4 cellular contexts compared by ENCODE assay signal in the genomic region with DNA sequence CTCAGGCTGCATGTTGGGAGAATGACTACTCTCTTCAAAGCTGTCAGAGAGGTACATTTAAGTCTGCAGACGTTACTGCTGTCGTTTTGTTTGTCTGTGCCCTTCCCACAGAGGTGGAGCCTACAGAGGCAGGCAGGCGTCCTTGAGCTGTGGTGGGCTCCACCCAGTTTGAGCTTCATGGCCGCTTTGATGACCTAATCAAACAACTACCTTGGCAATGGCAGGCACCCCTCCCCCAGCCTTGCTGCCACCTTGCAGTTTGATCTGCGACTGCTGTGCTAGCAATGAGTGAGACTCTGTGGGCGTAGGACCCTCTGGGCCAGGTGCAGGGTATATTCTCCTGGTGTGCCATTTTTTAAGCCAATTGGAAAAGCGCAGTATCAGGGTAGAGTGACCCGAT.
A peak's percentile ranks its signal among the peaks of the same experiment; 100 is the strongest.
DNase-seq lines count a peak whose midpoint lies in the region; ATAC-seq, FAIRE-seq and TF ChIP-seq lines count a peak whose summit lies in the region.
"Not testable (repeated sequence)": the region's sequence is repeated elsewhere in the genome, so short reads cannot be mapped to it uniquely, and the experiment has no call there.

No MANE protein-coding gene starts in this region.

- 0 out of 2 replicates have a peak overlapping the region, but pooled peaks have one; percentile 39 for H3K4me2 ChIP-seq in HepG2 (ENCODE audit: low read depth, low read length)

- peak; percentile 16 for DNase-seq in NCI-H748 (lab: John Stamatoyannopoulos, UW; ENCODE audit: unreplicated experiment)
- DNase-seq in HepG2 (ENCODE audit: low spot score) = peak; percentile 30
- peak; percentile 54 for DNase-seq in posterior vena cava (ENCODE audit: low spot score)
- peak; percentile 40 for DNase-seq in spleen

- TF ChIP-seq CTCF in HepG2 (CRISPR knock-in tag; IDR thresholded peaks at IDR 0.05); spleen (IDR thresholded peaks at IDR 0.05 in 8 of 11, conservative IDR thresholded peaks at IDR 0.05 in 3 of 11): not testable (repeated sequence)

- H3K4me3 ChIP-seq in HepG2 (replicated peaks in 1 of 3; ENCODE audit: insufficient read depth in 1 of 3, low read depth in 2 of 3, low read length in 3 of 3); spleen: not testable (repeated sequence)

- not testable (repeated sequence) for H4K20me1 ChIP-seq in HepG2 (ENCODE audit: insufficient read depth, low read length)

- H3K36me3 ChIP-seq in HepG2 (replicated peaks in 1 of 2; ENCODE audit: control insufficient read depth in 1 of 2, insufficient read depth in 2 of 2, low read length in 2 of 2); spleen: not testable (repeated sequence)

- H3K9ac ChIP-seq in HepG2 (ENCODE audit: insufficient read depth, low read depth, low read length) = not testable (repeated sequence)

- not testable (repeated sequence) for TF ChIP-seq EP300 in HepG2 (IDR thresholded peaks at IDR 0.05; ENCODE audit: low read depth in 2 of 2, low read length in 2 of 2); HepG2 (CRISPR knock-in tag; IDR thresholded peaks at IDR 0.05; ENCODE audit: borderline replicate concordance)

- POLR2A ChIA-PET in HepG2 (lab: Yijun Ruan, JAX) = not testable (repeated sequence)

- H3K27ac ChIP-seq in HepG2 (ENCODE audit: extremely low read length, insufficient read depth, low read length); spleen: not testable (repeated sequence)

- not testable (repeated sequence) for H3K4me1 ChIP-seq in HepG2 (ENCODE audit: insufficient read depth, low read length); spleen

- 32% methylated on average over 3 of the region's 8 CpGs for WGBS in HepG2 (ENCODE audit: low lambda C conversion rate)
- 83 to 95% (median 91%) methylated on average over 5 to 8 of the region's 8 CpGs; no CpG with 5 or more reads in 1 of the 5 donors for WGBS in spleen, 5 donors

- not testable (repeated sequence) for FAIRE-seq in HepG2 (lab: Jason Lieb, UNC)

- H3K79me2 ChIP-seq in HepG2 (ENCODE audit: insufficient read depth, low read length) = not testable (repeated sequence)

- intact Hi-C loops in HepG2 (cut with micrococcal nuclease; ENCODE audit: unreplicated experiment); posterior vena cava (cut with DNase I); spleen (cut with DNase I; ENCODE audit: low total_unique reads): not testable (repeated sequence)

- H3K9me3 ChIP-seq in HepG2 (ENCODE audit: low read length) = not testable (repeated sequence)
- peaks cover 0 to 60% (median 26%) of the 10 kb centered on the region in 8 donors for H3K9me3 ChIP-seq in spleen

- not testable (repeated sequence) for TF ChIP-seq POLR2A in HepG2 (IDR thresholded peaks at IDR 0.05; ENCODE audit: insufficient read depth in 1 of 2, low read depth in 2 of 2, low read length in 2 of 2); spleen (IDR thresholded peaks at IDR 0.05)

- not testable (repeated sequence) for TF ChIP-seq RAD21 in HepG2 (CRISPR knock-in tag; IDR thresholded peaks at IDR 0.05)

- not testable (repeated sequence) for BruUV-seq in HepG2 (replicated peaks; lab: Mats Ljungman, UMichigan)

- peak; percentile 44; the same call in 2 of the 3 replicates for ATAC-seq in HepG2

- in situ Hi-C loops in HepG2 (cut with HindIII; ENCODE audit: extremely low pct_ligation_motif_present, low pct_unique_long_range_greater_than_20kb) = not testable (repeated sequence)

- not testable (repeated sequence) for H3K27me3 ChIP-seq in HepG2 (ENCODE audit: control insufficient read depth in 1 of 2, insufficient read depth in 2 of 2, low read length in 2 of 2); spleen (replicated peaks in 1 of 7)

- H2AFZ ChIP-seq in HepG2 (ENCODE audit: low read length) = not testable (repeated sequence)

- CTCF ChIA-PET in HepG2 (lab: Yijun Ruan, JAX; ENCODE audit: low intra/inter-chr PET ratio, low total read pairs) = not testable (repeated sequence)

TF ChIP-seq in HepG2, 621 proteins besides CTCF, POLR2A, EP300 and RAD21:
- TF ChIP-seq, protein P1, sequence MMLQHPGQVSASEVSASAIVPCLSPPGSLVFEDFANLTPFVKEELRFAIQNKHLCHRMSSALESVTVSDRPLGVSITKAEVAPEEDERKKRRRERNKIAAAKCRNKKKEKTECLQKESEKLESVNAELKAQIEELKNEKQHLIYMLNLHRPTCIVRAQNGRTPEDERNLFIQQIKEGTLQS (CRISPR knock-in tag; IDR thresholded peaks at IDR 0.05) = peak; percentile 39; the same call in 1 of the 2 replicates
- TF ChIP-seq, protein P2, sequence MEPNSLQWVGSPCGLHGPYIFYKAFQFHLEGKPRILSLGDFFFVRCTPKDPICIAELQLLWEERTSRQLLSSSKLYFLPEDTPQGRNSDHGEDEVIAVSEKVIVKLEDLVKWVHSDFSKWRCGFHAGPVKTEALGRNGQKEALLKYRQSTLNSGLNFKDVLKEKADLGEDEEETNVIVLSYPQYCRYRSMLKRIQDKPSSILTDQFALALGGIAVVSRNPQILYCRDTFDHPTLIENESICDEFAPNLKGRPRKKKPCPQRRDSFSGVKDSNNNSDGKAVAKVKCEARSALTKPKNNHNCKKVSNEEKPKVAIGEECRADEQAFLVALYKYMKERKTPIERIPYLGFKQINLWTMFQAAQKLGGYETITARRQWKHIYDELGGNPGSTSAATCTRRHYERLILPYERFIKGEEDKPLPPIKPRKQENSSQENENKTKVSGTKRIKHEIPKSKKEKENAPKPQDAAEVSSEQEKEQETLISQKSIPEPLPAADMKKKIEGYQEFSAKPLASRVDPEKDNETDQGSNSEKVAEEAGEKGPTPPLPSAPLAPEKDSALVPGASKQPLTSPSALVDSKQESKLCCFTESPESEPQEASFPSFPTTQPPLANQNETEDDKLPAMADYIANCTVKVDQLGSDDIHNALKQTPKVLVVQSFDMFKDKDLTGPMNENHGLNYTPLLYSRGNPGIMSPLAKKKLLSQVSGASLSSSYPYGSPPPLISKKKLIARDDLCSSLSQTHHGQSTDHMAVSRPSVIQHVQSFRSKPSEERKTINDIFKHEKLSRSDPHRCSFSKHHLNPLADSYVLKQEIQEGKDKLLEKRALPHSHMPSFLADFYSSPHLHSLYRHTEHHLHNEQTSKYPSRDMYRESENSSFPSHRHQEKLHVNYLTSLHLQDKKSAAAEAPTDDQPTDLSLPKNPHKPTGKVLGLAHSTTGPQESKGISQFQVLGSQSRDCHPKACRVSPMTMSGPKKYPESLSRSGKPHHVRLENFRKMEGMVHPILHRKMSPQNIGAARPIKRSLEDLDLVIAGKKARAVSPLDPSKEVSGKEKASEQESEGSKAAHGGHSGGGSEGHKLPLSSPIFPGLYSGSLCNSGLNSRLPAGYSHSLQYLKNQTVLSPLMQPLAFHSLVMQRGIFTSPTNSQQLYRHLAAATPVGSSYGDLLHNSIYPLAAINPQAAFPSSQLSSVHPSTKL (CRISPR knock-in tag; IDR thresholded peaks at IDR 0.05) = peak; percentile 39; the same call in 1 of the 2 replicates
- TF ChIP-seq SOX6 (IDR thresholded peaks at IDR 0.05) = not testable (repeated sequence)
- peak; percentile 14; the same call in 1 of the 2 replicates for TF ChIP-seq SOX6 (CRISPR knock-in tag; IDR thresholded peaks at IDR 0.05)
- TF ChIP-seq, protein P3, sequence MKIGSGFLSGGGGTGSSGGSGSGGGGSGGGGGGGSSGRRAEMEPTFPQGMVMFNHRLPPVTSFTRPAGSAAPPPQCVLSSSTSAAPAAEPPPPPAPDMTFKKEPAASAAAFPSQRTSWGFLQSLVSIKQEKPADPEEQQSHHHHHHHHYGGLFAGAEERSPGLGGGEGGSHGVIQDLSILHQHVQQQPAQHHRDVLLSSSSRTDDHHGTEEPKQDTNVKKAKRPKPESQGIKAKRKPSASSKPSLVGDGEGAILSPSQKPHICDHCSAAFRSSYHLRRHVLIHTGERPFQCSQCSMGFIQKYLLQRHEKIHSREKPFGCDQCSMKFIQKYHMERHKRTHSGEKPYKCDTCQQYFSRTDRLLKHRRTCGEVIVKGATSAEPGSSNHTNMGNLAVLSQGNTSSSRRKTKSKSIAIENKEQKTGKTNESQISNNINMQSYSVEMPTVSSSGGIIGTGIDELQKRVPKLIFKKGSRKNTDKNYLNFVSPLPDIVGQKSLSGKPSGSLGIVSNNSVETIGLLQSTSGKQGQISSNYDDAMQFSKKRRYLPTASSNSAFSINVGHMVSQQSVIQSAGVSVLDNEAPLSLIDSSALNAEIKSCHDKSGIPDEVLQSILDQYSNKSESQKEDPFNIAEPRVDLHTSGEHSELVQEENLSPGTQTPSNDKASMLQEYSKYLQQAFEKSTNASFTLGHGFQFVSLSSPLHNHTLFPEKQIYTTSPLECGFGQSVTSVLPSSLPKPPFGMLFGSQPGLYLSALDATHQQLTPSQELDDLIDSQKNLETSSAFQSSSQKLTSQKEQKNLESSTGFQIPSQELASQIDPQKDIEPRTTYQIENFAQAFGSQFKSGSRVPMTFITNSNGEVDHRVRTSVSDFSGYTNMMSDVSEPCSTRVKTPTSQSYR (CRISPR knock-in tag; IDR thresholded peaks at IDR 0.05; ENCODE audit: borderline replicate concordance) = peak; percentile 87
- TF ChIP-seq ZMYM4 (CRISPR knock-in tag; IDR thresholded peaks at IDR 0.05) = peak; percentile 26; the same call in 1 of the 2 replicates
